29 cellular contexts compared by ENCODE assay signal in genomic region chr12:31423405-31423804, GRCh38.
"Had no signal": no experiment of that assay in that cellular context is flagged by ENCODE, and none has a peak within 500 bp of the region (broad histone marks: within the 10 kb centered on the region; RNA-seq: fewer than 3 reads in every experiment).

No MANE protein-coding gene starts in this region.

- H3K4me1 ChIP-seq: colonic mucosa, esophagus muscularis mucosa, esophagus squamous epithelium, foreskin keratinocyte, gastrocnemius medialis, gastroesophageal sphincter, heart left ventricle, heart right ventricle had no signal

- H3K4me3 Mint-ChIP-seq: dendritic cell treated with granulocyte-macrophage colony-stimulating factor and Interleukin-4, amounts not matched to agents 40 ng/mL and 50 ng/mL, for 4 days; effector memory CD8-positive, alpha-beta T cell; endodermal cell had no signal

- H3K9me3 Mint-ChIP-seq: dendritic cell treated with granulocyte-macrophage colony-stimulating factor and Interleukin-4, amounts not matched to agents 40 ng/mL and 50 ng/mL, for 4 days; effector memory CD8-positive, alpha-beta T cell; endodermal cell had no signal

- H3K27me3 ChIP-seq: colonic mucosa, dorsolateral prefrontal cortex, esophagus muscularis mucosa, esophagus squamous epithelium, foreskin keratinocyte, gastrocnemius medialis, gastroesophageal sphincter, heart left ventricle, heart right ventricle had no signal

- H3K27ac ChIP-seq: colonic mucosa, coronary artery, dorsolateral prefrontal cortex, epithelial cell of prostate, esophagus muscularis mucosa, esophagus squamous epithelium, foreskin keratinocyte, gastrocnemius medialis, gastroesophageal sphincter, heart left ventricle, heart right ventricle had no signal

- FAIRE-seq: colon, endometrium, endothelial cell of umbilical vein, frontal cortex had no signal

- H3K4me1 Mint-ChIP-seq: endodermal cell had no signal

- H3K36me3 ChIP-seq: colonic mucosa, esophagus squamous epithelium had no signal

- H3K4me3 ChIP-seq: colonic mucosa, coronary artery, dorsolateral prefrontal cortex, esophagus muscularis mucosa, esophagus squamous epithelium, gastrocnemius medialis, gastroesophageal sphincter, heart left ventricle, heart right ventricle had no signal

- H3K9me3 ChIP-seq: colonic mucosa, esophagus muscularis mucosa, esophagus squamous epithelium, gastrocnemius medialis, gastroesophageal sphincter, heart left ventricle, heart right ventricle had no signal

- DNase-seq: colonic mucosa; cortex of kidney; dermis blood vessel endothelial cell; dorsolateral prefrontal cortex; effector CD4-positive, alpha-beta T cell; effector CD8-positive, alpha-beta T cell; effector memory CD4-positive, alpha-beta T cell; effector memory CD8-positive, alpha-beta T cell; endodermal cell; erythroblast; esophagus squamous epithelium; foreskin fibroblast; foreskin keratinocyte; foreskin melanocyte; gastrocnemius medialis; glutamatergic neuron; head of caudate nucleus; heart left ventricle; heart right ventricle had no signal

- ATAC-seq: effector memory CD8-positive, alpha-beta T cell; esophagus mucosa; foreskin keratinocyte; gastrocnemius medialis; gastroesophageal sphincter; heart left ventricle; heart right ventricle had no signal

- H3K27me3 Mint-ChIP-seq: dendritic cell treated with granulocyte-macrophage colony-stimulating factor and Interleukin-4, amounts not matched to agents 40 ng/mL and 50 ng/mL, for 4 days had no signal

- H3K27ac Mint-ChIP-seq: dendritic cell treated with granulocyte-macrophage colony-stimulating factor and Interleukin-4, amounts not matched to agents 40 ng/mL and 50 ng/mL, for 4 days; effector memory CD8-positive, alpha-beta T cell; endodermal cell had no signal
